In the genomic region with DNA sequence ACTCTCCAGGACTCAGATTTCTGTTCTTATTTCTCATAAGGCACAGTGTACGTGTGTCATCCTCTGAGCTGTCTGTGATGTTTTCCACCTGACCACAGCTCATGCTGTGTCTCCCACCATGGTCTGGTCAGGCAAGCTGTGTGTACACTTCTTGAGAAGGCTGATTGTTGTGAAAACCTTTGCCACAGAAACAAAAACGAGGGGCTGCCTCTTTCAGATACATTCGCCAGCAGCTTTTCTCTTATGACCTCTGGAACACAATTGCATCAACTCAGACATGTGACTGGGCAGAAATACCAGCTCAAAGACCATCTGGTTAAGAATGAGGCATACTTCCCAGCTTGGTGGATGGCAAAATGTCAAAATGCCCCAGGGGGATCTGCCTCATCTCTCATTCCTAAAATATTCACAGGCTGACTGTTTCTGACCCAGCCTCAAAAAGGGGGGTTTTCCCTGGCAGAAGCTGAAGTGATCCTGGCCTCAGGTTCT, we compare ENCODE assay signal across 11 cellular contexts. TPM values are rescaled to one million over a fixed set of nuclear protein-coding genes. Genes with fewer than 3 reads are reported as not detected.
DNase-seq lines count a peak whose midpoint lies in the region; ATAC-seq, FAIRE-seq and TF ChIP-seq lines count a peak whose summit lies in the region.
"Had no signal": no experiment of that assay in that cellular context is flagged by ENCODE, and none has a peak within 500 bp of the region (broad histone marks: within the 10 kb centered on the region; RNA-seq: fewer than 3 reads in every experiment).

No MANE protein-coding gene starts in this region.

- FAIRE-seq in GM12892 (lab: Jason Lieb, UNC) = no peak

- H4K8ac ChIP-seq in mesendoderm (ENCODE audit: low read depth, low read length) = no peak overlapping the region

- no peaks in the 10 kb centered on the region for H3K9me3 ChIP-seq in CD4-positive, alpha-beta T cell (ENCODE audit: control insufficient read depth, low read length)

- peaks cover 5% of the 10 kb centered on the region for H3K27me3 Mint-ChIP-seq in activated CD4-positive, alpha-beta T cell treated with anti-CD3 and anti-CD28 coated beads for 36 hours
- peaks cover 21% of the 10 kb centered on the region for H3K27me3 Mint-ChIP-seq in CD4-positive, alpha-beta T cell

- no peak overlapping the region for H2BK5ac ChIP-seq in mesendoderm (ENCODE audit: low read length)

- H3K36me3 ChIP-seq in brain microvascular endothelial cell (replicated peaks) (no peaks in the 10 kb centered on the region), mesendoderm (ENCODE audit: control insufficient read depth, insufficient read depth, low read length) (no peaks in the 10 kb centered on the region)

- no peak overlapping the region for H3K27ac Mint-ChIP-seq in activated CD4-positive, alpha-beta T cell treated with anti-CD3 and anti-CD28 coated beads for 36 hours
- no peak overlapping the region for H3K27ac Mint-ChIP-seq in CD4-positive, alpha-beta T cell

- H3K27ac ChIP-seq in brain microvascular endothelial cell = peak overlapping the region; percentile 54
- no peak overlapping the region for H3K27ac ChIP-seq in mesendoderm (ENCODE audit: low read depth, low read length)
- no peak overlapping the region for H3K27ac ChIP-seq in CD4-positive, alpha-beta T cell (ENCODE audit: low read depth, low read length)

- CTCF ChIA-PET in activated CD4-positive, alpha-beta T cell treated with anti-CD3 and anti-CD28 coated beads for 36 hours (lab: Charles Lee) = no interaction called here
- CTCF ChIA-PET in CD4-positive, alpha-beta T cell (lab: Charles Lee) = no interaction called here

- no peaks in the 10 kb centered on the region for H3K9me3 Mint-ChIP-seq in activated CD4-positive, alpha-beta T cell treated with anti-CD3 and anti-CD28 coated beads for 36 hours (ENCODE audit: low read depth)
- H3K9me3 Mint-ChIP-seq in CD4-positive, alpha-beta T cell = no peaks in the 10 kb centered on the region

- in situ Hi-C loops in brain microvascular endothelial cell (cut with HindIII; ENCODE audit: low pct_ligation_motif_present, low sequenced_read_pairs) = no loop called here

- H3K36me3 Mint-ChIP-seq in activated CD4-positive, alpha-beta T cell treated with anti-CD3 and anti-CD28 coated beads for 36 hours (ENCODE audit: low read depth) = no peaks in the 10 kb centered on the region
- no peaks in the 10 kb centered on the region for H3K36me3 Mint-ChIP-seq in CD4-positive, alpha-beta T cell (ENCODE audit: low read depth)

- H3K79me2 ChIP-seq in mesendoderm (ENCODE audit: control insufficient read depth, insufficient read depth, low read length) = no peaks in the 10 kb centered on the region

- intact Hi-C loops in activated CD4-positive, alpha-beta T cell treated with anti-CD3 and anti-CD28 coated beads for 36 hours (cut with DNase I, micrococcal nuclease) = no loop called here
- intact Hi-C loops in CD4-positive, alpha-beta T cell (cut with DNase I, micrococcal nuclease) = no loop called here

- no CpG with 5 or more reads among the region's 3 CpGs for WGBS in mesendoderm (ENCODE audit: extremely low coverage, insufficient coverage, low lambda C conversion rate)

- H3K27me3 ChIP-seq in brain microvascular endothelial cell (replicated peaks) (no peaks in the 10 kb centered on the region), mesendoderm (ENCODE audit: insufficient read depth, low read length, poor library complexity) (no peaks in the 10 kb centered on the region)
- H3K27me3 ChIP-seq in CD4-positive, alpha-beta T cell (ENCODE audit: control insufficient read depth, insufficient read depth, low read length) = no peaks in the 10 kb centered on the region

- H3K4me1 ChIP-seq in mesendoderm (ENCODE audit: control insufficient read depth, low read depth, low read length) = no peaks in the 10 kb centered on the region

- no peak overlapping the region for H3K4me3 ChIP-seq in brain microvascular endothelial cell (ENCODE audit: low read depth, low read length)
- no peak overlapping the region for H3K4me3 ChIP-seq in mesendoderm (ENCODE audit: low read length)

- POLR2A ChIA-PET in activated CD4-positive, alpha-beta T cell treated with anti-CD3 and anti-CD28 coated beads for 36 hours (lab: Charles Lee) = no interaction called here
- POLR2A ChIA-PET in CD4-positive, alpha-beta T cell (lab: Charles Lee) = no interaction called here

- H3K4ac ChIP-seq in mesendoderm (ENCODE audit: low read depth, low read length) = no peak overlapping the region

- no peak overlapping the region for H3K18ac ChIP-seq in mesendoderm (ENCODE audit: low read length)

- H3K9ac ChIP-seq in mesendoderm (ENCODE audit: low read length) = no peak overlapping the region

- no peak overlapping the region for H4K5ac ChIP-seq in mesendoderm (ENCODE audit: low read length)

- no peak overlapping the region for H3K56ac ChIP-seq in mesendoderm (ENCODE audit: low read length)

- TF ChIP-seq POLR2A in GM12892 (IDR thresholded peaks at IDR 0.05; ENCODE audit: low read depth, low read length) = no peak

- H2BK120ac ChIP-seq in mesendoderm (ENCODE audit: low read depth, low read length) = no peak overlapping the region

- H3K4me1 Mint-ChIP-seq in activated CD4-positive, alpha-beta T cell treated with anti-CD3 and anti-CD28 coated beads for 36 hours = no peaks in the 10 kb centered on the region
- no peaks in the 10 kb centered on the region for H3K4me1 Mint-ChIP-seq in CD4-positive, alpha-beta T cell (ENCODE audit: low read depth)

- H3K79me1 ChIP-seq in mesendoderm (ENCODE audit: low read length) = no peaks in the 10 kb centered on the region

- no peak overlapping the region for H3K4me2 ChIP-seq in mesendoderm (ENCODE audit: low read length)

- TF ChIP-seq CTCF in brain microvascular endothelial cell (IDR thresholded peaks at IDR 0.05; ENCODE audit: low read depth, low read length, missing control alignments) = no peak
- TF ChIP-seq CTCF in CD4-positive, alpha-beta T cell (IDR thresholded peaks at IDR 0.05) = no peak

- ATAC-seq in activated CD4-positive, alpha-beta T cell treated with anti-CD3 and anti-CD28 coated beads for 36 hours = no peak
- no peak for ATAC-seq in CD4-positive, alpha-beta T cell (ENCODE audit: poor library complexity)

- no peak overlapping the region for H2AK5ac ChIP-seq in mesendoderm (ENCODE audit: low read length)

- DNase-seq in AG20443 (ENCODE audit: low spot score) (peak; percentile 89), HT1080 (ENCODE audit: low read depth) (peak; percentile 95), brain microvascular endothelial cell (peak; percentile 91), mesendoderm (peak; percentile 57), GM12892 (ENCODE audit: insufficient read length) (no peak), HuH-7 (ENCODE audit: low spot score) (no peak)
- no peak for DNase-seq in activated CD4-positive, alpha-beta T cell treated with anti-CD3 and anti-CD28 coated beads for 36 hours
- DNase-seq in CD4-positive, alpha-beta T cell = no peak
- DNase-seq: activated T-cell treated with anti-CD3 and anti-CD28 coated beads, Interleukin-2, amount 50 U/mL, for 1 hour; right cardiac atrium; Right ventricle myocardium superior had no signal

- H3K4me3 Mint-ChIP-seq in activated CD4-positive, alpha-beta T cell treated with anti-CD3 and anti-CD28 coated beads for 36 hours = no peak overlapping the region
- no peak overlapping the region for H3K4me3 Mint-ChIP-seq in CD4-positive, alpha-beta T cell

- no peak overlapping the region for H3K23ac ChIP-seq in mesendoderm (ENCODE audit: low read length)

- no peak overlapping the region for H2BK15ac ChIP-seq in mesendoderm (replicated peaks; ENCODE audit: low read depth)

RNA-seq across cellular contexts. Expression of a gene that starts 46.1 kb away (rescaled TPM):
- 8.5 and 18.9 TPM in 2 replicates for total RNA-seq in HT1080 (2014; rRNA removed; shearing (Covaris generic))
- polyA plus RNA-seq in HT1080 (2015; cell fraction: cytosol; rRNA removed) = 46.5 and 52.3 TPM in 2 replicates
- polyA plus RNA-seq in HT1080 (2015; cell fraction: nucleus; rRNA removed) = 42.4 and 47.8 TPM in 2 replicates
- 48.1 TPM for polyA plus RNA-seq in mesendoderm (2013, experiment 1 of 2)
- polyA plus RNA-seq in mesendoderm (2013, experiment 2 of 2) = 47.8 TPM
- polyA plus RNA-seq in GM12892 (2012; ENCODE audit: missing spikeins) = 28.0 TPM
- 10 to 100 TPM; 38.5 to 48.1 TPM for total RNA-seq in activated CD4-positive, alpha-beta T cell treated with anti-CD3 and anti-CD28 coated beads for 36 hours
- 10 to 100 TPM; 92.8 to 99.9 TPM for total RNA-seq in CD4-positive, alpha-beta T cell

Comparison
In these comparisons a context has a peak if more than half of its experiments do, and no peak if none do; other contexts are left out.
1. DNase-seq: peak in AG20443 (single experiment), HT1080 (single experiment), brain microvascular endothelial cell (single experiment) and mesendoderm (single experiment); none in GM12892 (single experiment), activated CD4-positive, alpha-beta T cell treated with anti-CD3 and anti-CD28 coated beads for 36 hours (single experiment), HuH-7 (single experiment) and CD4-positive, alpha-beta T cell (0 of 10).